15 cellular contexts compared by ENCODE assay signal in genomic region chr6:92757926-92758325, GRCh38.
"Had no signal": no experiment of that assay in that cellular context is flagged by ENCODE, and none has a peak within 500 bp of the region (broad histone marks: within the 10 kb centered on the region; RNA-seq: fewer than 3 reads in every experiment).

No MANE protein-coding gene starts in this region.

- ATAC-seq: esophagus mucosa had no signal

- H3K27ac Mint-ChIP-seq: mesothelial cell of epicardium, nephron had no signal

- H3K4me3 ChIP-seq: dorsolateral prefrontal cortex, heart right ventricle, sigmoid colon had no signal

- H3K36me3 ChIP-seq: heart right ventricle, sigmoid colon had no signal

- H3K27ac ChIP-seq: dorsolateral prefrontal cortex, sigmoid colon had no signal

- H3K4me3 Mint-ChIP-seq: mesothelial cell of epicardium, nephron had no signal

- DNase-seq: cortex of kidney; dorsolateral prefrontal cortex; effector CD8-positive, alpha-beta T cell; heart right ventricle; hypothalamus; kidney glomerular epithelial cell; posterior cingulate gyrus; sigmoid colon; small intestine; stimulated activated CD4-positive, alpha-beta T cell treated with anti-CD3 and anti-CD28 coated beads, Interleukin-2, amount 100 ng/mL, for 48 hours; stimulated activated naive CD4-positive, alpha-beta T cell treated with Interleukin-2 at 50 U/mL for 16 hours; trophoblast cell had no signal

- H3K36me3 Mint-ChIP-seq: mesothelial cell of epicardium had no signal

- H3K27me3 ChIP-seq: dorsolateral prefrontal cortex, heart right ventricle, sigmoid colon had no signal
